16 cellular contexts compared by ENCODE assay signal in genomic region chr12:67697443-67697842, GRCh38. TPM values are rescaled to one million over a fixed set of nuclear protein-coding genes. Genes with fewer than 3 reads are reported as not detected.
A peak's percentile ranks its signal among the peaks of the same experiment; 100 is the strongest.
DNase-seq lines count a peak whose midpoint lies in the region; TF ChIP-seq lines count a peak whose summit lies in the region.
"Had no signal": no experiment of that assay in that cellular context is flagged by ENCODE, and none has a peak within 500 bp of the region (broad histone marks: within the 10 kb centered on the region; RNA-seq: fewer than 3 reads in every experiment).

No MANE protein-coding gene starts in this region.

- H3K4me1 ChIP-seq in OCI-LY3 (ENCODE audit: low read length) (peaks cover 46% of the 10 kb centered on the region), neural progenitor cell (no peaks in the 10 kb centered on the region), SJCRH30 (peaks cover 9% of the 10 kb centered on the region; the same call in 1 of the 2 replicates)

- no peak overlapping the region for H3K4me3 Mint-ChIP-seq in neural progenitor cell
- H3K4me3 Mint-ChIP-seq: H9 had no signal

- H4K20me1 ChIP-seq in OCI-LY3 (ENCODE audit: insufficient read depth, low read length): no peaks in the 10 kb centered on the region
- H4K20me1 ChIP-seq in neural progenitor cell (ENCODE audit: low read depth): no peaks in the 10 kb centered on the region

- no peaks in the 10 kb centered on the region for H3K9me3 Mint-ChIP-seq in neural progenitor cell
- H3K9me3 Mint-ChIP-seq: H9 had no signal

- H3K27me3 ChIP-seq in OCI-LY3 (ENCODE audit: low read depth, low read length) (peaks cover 64% of the 10 kb centered on the region), neural progenitor cell (no peaks in the 10 kb centered on the region), SJCRH30 (no peaks in the 10 kb centered on the region)

- H3K36me3 ChIP-seq in OCI-LY3 (replicated peaks; ENCODE audit: low read depth, low read length) (no peaks in the 10 kb centered on the region), neural progenitor cell (no peaks in the 10 kb centered on the region), SJCRH30 (no peaks in the 10 kb centered on the region)

- H3K4me3 ChIP-seq in OCI-LY3 (ENCODE audit: low read length) (no peak overlapping the region), astrocyte of the spinal cord (ENCODE audit: low read depth, low read length) (no peak overlapping the region), neural progenitor cell (no peak overlapping the region), SJCRH30 (no peak overlapping the region)

- H3K79me2 ChIP-seq in OCI-LY3 (ENCODE audit: low read length) (no peaks in the 10 kb centered on the region), neural progenitor cell (ENCODE audit: low read depth) (no peaks in the 10 kb centered on the region)

- H3F3A ChIP-seq in neural progenitor cell (ENCODE audit: low read depth): no peaks in the 10 kb centered on the region

- DNase-seq in activated gamma-delta T cell treated with Interleukin-2 at 50 U/mL for 16 hours (peak; percentile 11), activated gamma-delta T cell (lab: John Stamatoyannopoulos, UW) (no peak), astrocyte of the spinal cord (ENCODE audit: low read depth, low spot score) (peak; percentile 38), neural progenitor cell (ENCODE audit: low spot score) (no peak), DMS 273 treated with DMSO at 0.1 percent for 48 hours (lab: John Stamatoyannopoulos, UW) (no peak), SJCRH30 (no peak), SIG-M5 (lab: John Stamatoyannopoulos, UW) (no peak)
- DNase-seq: activated effector memory CD4-positive, alpha-beta T cell treated with anti-CD3 and anti-CD28 coated beads, Interleukin-2, amount 50 U/mL, for 16 hours; Calu3; H9; head of caudate nucleus; KBM-7; kidney glomerular epithelial cell; NCI-H1436 had no signal

- in situ Hi-C loops in astrocyte of the spinal cord (cut with HindIII; ENCODE audit: low sequenced_read_pairs): no loop called here

- peak overlapping the region; percentile 91; the same call in 1 of the 2 replicates for H3K4me2 ChIP-seq in OCI-LY3 (ENCODE audit: low read length)
- H3K4me2 ChIP-seq in neural progenitor cell: no peak overlapping the region

- H3K27ac ChIP-seq in OCI-LY3 (ENCODE audit: low read length) (no peak overlapping the region), neural progenitor cell (no peak overlapping the region), SJCRH30 (no peak overlapping the region)

- H3K36me3 Mint-ChIP-seq in neural progenitor cell: no peaks in the 10 kb centered on the region

- H3K9ac ChIP-seq in OCI-LY3 (ENCODE audit: low read length) (no peak overlapping the region), neural progenitor cell (no peak overlapping the region)

- peak overlapping the region; percentile 90 for H3K27ac Mint-ChIP-seq in neural progenitor cell
- H3K27ac Mint-ChIP-seq: H9, progenitor cell of endocrine pancreas had no signal

- no peak overlapping the region for H2AFZ ChIP-seq in OCI-LY3 (ENCODE audit: low read depth, low read length)
- H2AFZ ChIP-seq in neural progenitor cell (replicated peaks): no peak overlapping the region

- no peaks in the 10 kb centered on the region for H3K27me3 Mint-ChIP-seq in neural progenitor cell (ENCODE audit: insufficient read depth, low read depth)
- H3K27me3 Mint-ChIP-seq: progenitor cell of endocrine pancreas had no signal

- peaks cover 18% of the 10 kb centered on the region for H3K4me1 Mint-ChIP-seq in neural progenitor cell

- H3K9me3 ChIP-seq in OCI-LY3 (ENCODE audit: insufficient read depth, low read length) (no peaks in the 10 kb centered on the region), neural progenitor cell (ENCODE audit: low read depth) (no peaks in the 10 kb centered on the region), SJCRH30 (replicated peaks) (no peaks in the 10 kb centered on the region)

- TF ChIP-seq CTCF in OCI-LY3 (IDR thresholded peaks at IDR 0.05; ENCODE audit: low read depth, low read length) (no peak), astrocyte of the spinal cord (IDR thresholded peaks at IDR 0.05; ENCODE audit: low read depth, low read length) (no peak), neural progenitor cell (IDR thresholded peaks at IDR 0.05) (no peak)

RNA-seq across cellular contexts. Expression of gene DYRK2, which starts 48.9 kb away (rescaled TPM):
- 29.6 and 34.2 TPM in 2 replicates for total RNA-seq in neural progenitor cell (ENCODE audit: low replicate concordance)
- 51.6 and 58.2 TPM in 2 replicates for total RNA-seq in SJCRH30 (2014; rRNA removed; shearing (Covaris generic))

Comparison
In these comparisons a context has a peak if more than half of its experiments do, and no peak if none do; other contexts are left out.
1. DNase-seq: peak in activated gamma-delta T cell treated with Interleukin-2 at 50 U/mL for 16 hours (single experiment) and astrocyte of the spinal cord (single experiment); none in activated gamma-delta T cell (single experiment), neural progenitor cell (single experiment), DMS 273 treated with DMSO at 0.1 percent for 48 hours (single experiment), SJCRH30 (0 of 2) and SIG-M5 (single experiment).